ENCODE assay signal across 1 cellular context in genomic region chr11:84993386-84993785, GRCh38.
TF ChIP-seq lines count a peak whose summit lies in the region.

No MANE protein-coding gene starts in this region.

TF ChIP-seq in GM23338, 12 proteins besides CTCF, POLR2A, EP300 and RAD21 (continued from another document):
- TF ChIP-seq ZNF462 (CRISPR knock-in tag; IDR thresholded peaks at IDR 0.05) = no peak
- TF ChIP-seq POLR2AphosphoS5 (IDR thresholded peaks at IDR 0.05; ENCODE audit: low read depth) = no peak
